ENCODE assay signal across 8 cellular contexts in the genomic region with DNA sequence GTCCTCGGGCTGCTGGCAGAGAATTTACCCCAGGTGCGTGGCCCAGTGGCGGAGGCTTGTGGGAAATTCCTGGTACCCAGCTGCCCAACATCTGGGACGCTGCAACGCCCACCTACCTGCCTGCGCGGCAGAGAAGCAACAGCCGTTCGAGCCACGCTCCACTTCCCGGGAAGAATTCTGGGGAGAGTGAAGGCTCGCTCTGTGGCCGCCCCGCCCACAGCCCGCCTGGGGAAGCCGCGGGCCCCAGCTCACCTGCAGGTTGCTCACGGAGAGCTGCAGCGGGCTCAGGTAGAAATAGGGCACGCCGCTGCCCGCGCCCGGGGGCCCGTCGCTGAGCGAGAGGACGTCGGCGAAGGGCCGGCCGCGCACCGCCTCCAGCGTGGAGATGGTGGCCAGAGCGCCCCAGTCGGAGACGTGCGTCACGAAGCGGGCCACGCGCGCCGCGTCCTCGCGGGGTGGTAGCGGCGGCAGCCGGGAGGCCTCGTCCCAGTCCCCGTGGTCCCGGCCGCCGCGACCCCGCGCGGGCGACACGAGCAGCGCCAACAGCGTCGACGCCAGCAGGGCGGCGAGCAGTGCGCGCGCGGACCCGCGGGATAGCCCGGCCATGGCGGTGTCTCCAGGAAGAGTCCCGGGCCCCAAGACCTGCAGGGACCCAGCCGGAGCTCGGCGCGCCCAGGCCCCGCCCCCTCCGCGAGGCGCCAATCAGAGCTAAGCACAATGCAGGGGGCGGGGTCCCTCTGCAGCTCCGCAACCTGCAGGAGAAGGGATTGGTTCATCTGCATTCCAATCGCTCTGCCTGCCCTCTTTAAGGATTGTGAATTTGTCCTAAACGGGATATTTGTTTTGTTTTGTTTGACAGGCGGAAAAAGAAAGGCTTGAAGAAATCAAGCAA. TPM values are rescaled to one million over a fixed set of nuclear protein-coding genes. Genes with fewer than 3 reads are reported as not detected.
DNase-seq lines count a peak whose midpoint lies in the region; TF ChIP-seq lines count a peak whose summit lies in the region.

A gene (minus strand): TSS at position 627 of the 892 bp plus-strand sequence.

- no peaks in the 10 kb centered on the region for H3K9me3 ChIP-seq in effector memory CD4-positive, alpha-beta T cell (ENCODE audit: control insufficient read depth, low read length)

- peaks cover 10% of the 10 kb centered on the region for H3K4me1 ChIP-seq in effector memory CD4-positive, alpha-beta T cell (ENCODE audit: control insufficient read depth, insufficient read depth, low read length, poor library complexity, severe bottlenecking)

- POLR2A ChIA-PET in activated CD8-positive, alpha-beta memory T cell treated with anti-CD3 and anti-CD28 coated beads for 36 hours (lab: Charles Lee) = interaction anchor here (0.7 to 1.5 kb wide), 5 partner anchors 11 to 333 kb away, joined by 3 to 8 read pairs (median 5); a partner anchor contains a TSS

- H3K27me3 ChIP-seq in effector memory CD4-positive, alpha-beta T cell (replicated peaks; ENCODE audit: control insufficient read depth, insufficient read depth, low read length, poor library complexity, severe bottlenecking) = no peaks in the 10 kb centered on the region

- peak within 1 kb of the TSS; percentile 74 for H3K4me3 ChIP-seq in effector memory CD4-positive, alpha-beta T cell (ENCODE audit: insufficient read depth, low read depth, low read length, poor library complexity, severe bottlenecking)

- no peaks in the 10 kb centered on the region for H3K36me3 ChIP-seq in effector memory CD4-positive, alpha-beta T cell (ENCODE audit: control insufficient read depth, insufficient read depth, low read length)

- peak within 1 kb of the TSS; percentile 56 for H3K27ac ChIP-seq in effector memory CD4-positive, alpha-beta T cell (ENCODE audit: insufficient read depth, low read length, poor library complexity, severe bottlenecking)

- CTCF ChIA-PET in activated CD8-positive, alpha-beta memory T cell treated with anti-CD3 and anti-CD28 coated beads for 36 hours (lab: Charles Lee) = interaction anchor here (0.6 to 2.2 kb wide), 8 partner anchors 9 to 428 kb away, joined by 3 to 13 read pairs (median 4); a partner anchor contains a TSS

- TF ChIP-seq CTCF in GM20000 (IDR thresholded peaks at IDR 0.05; ENCODE audit: extremely low read depth, missing control alignments) = no peak

- DNase-seq in CMK (ENCODE audit: low read depth) (peak; percentile 87), GM20000 (ENCODE audit: low spot score) (peak; percentile 97), HT-29 (ENCODE audit: low spot score) (peak; percentile 91), NOMO-1 (lab: John Stamatoyannopoulos, UW; ENCODE audit: unreplicated experiment in 2 of 2) (peak; percentile 89), medulla oblongata (ENCODE audit: extremely low spot score) (peak; percentile 95)
- peak; percentile 80 to 87 (median 83) for DNase-seq in effector memory CD4-positive, alpha-beta T cell
- peak; percentile 79 for DNase-seq in stimulated activated CD8-positive, alpha-beta memory T cell treated with anti-CD3 and anti-CD28 coated beads, Interleukin-12 subunit alpha, Interleukin-12 subunit beta, amount 100 ng/mL, for 1 hour (ENCODE audit: low read depth)

RNA-seq across cellular contexts. Expression of the gene that starts here (rescaled TPM):
- 27.4 and 31.9 TPM in 2 replicates for total RNA-seq in HT-29 (2014; rRNA removed; shearing (Covaris generic))
- 10 to 100 TPM; 12.6 to 13.5 TPM for total RNA-seq in activated CD8-positive, alpha-beta memory T cell treated with anti-CD3 and anti-CD28 coated beads for 36 hours

Comparison
In these comparisons a context has a peak if more than half of its experiments do, and no peak if none do; other contexts are left out.
1. Peak in every context shown above with its lines: DNase-seq, H3K4me3 ChIP-seq and H3K27ac ChIP-seq.